Comparison of ENCODE assay signal across 8 cellular contexts in genomic region chr2:218659988-218660358, GRCh38. TPM values are rescaled to one million over a fixed set of nuclear protein-coding genes. Genes with fewer than 3 reads are reported as not detected.
DNase-seq lines count a peak whose midpoint lies in the region; ATAC-seq, FAIRE-seq and TF ChIP-seq lines count a peak whose summit lies in the region.

No MANE protein-coding gene starts in this region.

- H3K9me3 ChIP-seq in SU-DHL-6 (ENCODE audit: insufficient read depth, low read length) (no peaks in the 10 kb centered on the region), sigmoid colon (no peaks in the 10 kb centered on the region)

- TF ChIP-seq CTCF in GM12875 (IDR thresholded peaks at IDR 0.05; ENCODE audit: borderline replicate concordance, insufficient read depth, low read depth, low read length) (no peak), SU-DHL-6 (IDR thresholded peaks at IDR 0.05; ENCODE audit: insufficient read depth, low read length, poor library complexity, severe bottlenecking) (no peak), fibroblast of the aortic adventitia (IDR thresholded peaks at IDR 0.05; ENCODE audit: insufficient read depth, low read length) (no peak), sigmoid colon (IDR thresholded peaks at IDR 0.05) (no peak)

- TF ChIP-seq POLR2A in sigmoid colon (IDR thresholded peaks at IDR 0.05) (no peak), H54 (IDR thresholded peaks at IDR 0.05; ENCODE audit: low read depth, low read length) (no peak)

- intact Hi-C loops in sigmoid colon (cut with DNase I) = loop anchor here (10.0 kb wide), 1 partner anchor 255 kb away; no protein-coding TSS in a partner anchor

- H4K20me1 ChIP-seq in SU-DHL-6 (ENCODE audit: low read depth, low read length) = no peaks in the 10 kb centered on the region

- peak overlapping the region; percentile 82 for H3K4me2 ChIP-seq in SU-DHL-6 (ENCODE audit: low read depth, low read length, poor library complexity, severe bottlenecking)

- peak overlapping the region; percentile 87 for H2AFZ ChIP-seq in SU-DHL-6 (ENCODE audit: low read depth, low read length, severe bottlenecking)

- H3K36me3 ChIP-seq in SU-DHL-6 (ENCODE audit: low read length) (peaks cover 4% of the 10 kb centered on the region; the same call in 1 of the 2 replicates), sigmoid colon (peaks cover 19 to 54% (median 42%) of the 10 kb centered on the region in 4 donors)

- no peak for DNase-seq in fibroblast of the aortic adventitia (ENCODE audit: low read depth)
- no peak for DNase-seq in sigmoid colon
- no peak for DNase-seq in SK-N-DZ (ENCODE audit: low spot score)
- DNase-seq in activated CD8-positive, alpha-beta memory T cell treated with anti-CD3 and anti-CD28 coated beads for 24 hours = no peak
- no peak for DNase-seq in H54 (ENCODE audit: insufficient read length, low spot score)

- no peak for TF ChIP-seq EP300 in sigmoid colon (IDR thresholded peaks at IDR 0.05)

- H3K4me1 ChIP-seq in sigmoid colon = peaks cover 0 to 22% (median 20%) of the 10 kb centered on the region in 4 donors

- H3K9ac ChIP-seq in SU-DHL-6 (ENCODE audit: low read length) = peak overlapping the region; percentile 95

- no peak for ATAC-seq in GM21529 (IDR thresholded peaks at IDR 0.05; ENCODE audit: unreplicated experiment)

- H3F3A ChIP-seq in SU-DHL-6 (ENCODE audit: insufficient read depth) = no peaks in the 10 kb centered on the region

- H3K27me3 ChIP-seq in SU-DHL-6 (ENCODE audit: low read length) = no peaks in the 10 kb centered on the region
- H3K27me3 ChIP-seq in sigmoid colon = no peaks in the 10 kb centered on the region

- no peak overlapping the region for H3K27ac ChIP-seq in SU-DHL-6 (ENCODE audit: low read depth, low read length)
- H3K27ac ChIP-seq in sigmoid colon = peak overlapping the region; percentile 79 to 81 (median 80)

- FAIRE-seq in H54 (lab: Jason Lieb, UNC) = no peak

- H3K4me3 ChIP-seq in GM12875 (ENCODE audit: low read depth, low read length) (peak overlapping the region; percentile 77), SU-DHL-6 (ENCODE audit: insufficient read depth, low read length, poor library complexity, severe bottlenecking) (peak overlapping the region; percentile 77), fibroblast of the aortic adventitia (ENCODE audit: low read depth, low read length) (peak overlapping the region; percentile 93), sigmoid colon (peak overlapping the region; percentile 78 to 92 (median 84))

- WGBS in sigmoid colon, 2 donors = 14 to 17% methylated on average over 8 of the region's 8 CpGs

- no peaks in the 10 kb centered on the region for H3K9me2 ChIP-seq in SU-DHL-6 (replicated peaks; ENCODE audit: insufficient read depth, low read length)

- H3K79me2 ChIP-seq in SU-DHL-6 (ENCODE audit: insufficient read depth, low read length) = peaks cover 47% of the 10 kb centered on the region

RNA-seq across cellular contexts. Expression of gene BCS1L, which starts 0.5 kb away (rescaled TPM):
- 33.3 and 45.3 TPM in 2 replicates for total RNA-seq in fibroblast of the aortic adventitia (ENCODE audit: low replicate concordance)
- total RNA-seq in sigmoid colon = 10 to 100 TPM; 20.7 to 42.5 (median 25.2) TPM
- polyA plus RNA-seq in sigmoid colon = 10 to 100 TPM; 13.4 to 27.8 (median 20.4) TPM
- 61.0 and 63.3 TPM in 2 replicates for polyA plus RNA-seq in SK-N-DZ (2014; cell fraction: cytosol; rRNA removed)
- polyA plus RNA-seq in SK-N-DZ (2014; cell fraction: nucleus; rRNA removed) = 159 and 177 TPM in 2 replicates

RNA-seq across cellular contexts. Expression of gene ZNF142, which starts 0.6 kb away (rescaled TPM):
- total RNA-seq in fibroblast of the aortic adventitia (ENCODE audit: low replicate concordance) (4.5 and 17.8 TPM in 2 replicates), sigmoid colon (10 to 100 TPM; 14.6 to 24.4 (median 19.5) TPM)
- polyA plus RNA-seq in sigmoid colon = 10 to 100 TPM in 1 of 3 donors, 1 to 10 TPM in 2; 1.6 to 10.2 (median 4.8) TPM
- 7.6 and 12.7 TPM in 2 replicates for polyA plus RNA-seq in SK-N-DZ (2014; cell fraction: cytosol; rRNA removed)
- polyA plus RNA-seq in SK-N-DZ (2014; cell fraction: nucleus; rRNA removed) = 8.9 and 24.1 TPM in 2 replicates

RNA-seq across cellular contexts. Expression of gene RNF25, which starts 11.8 kb away (rescaled TPM):
- total RNA-seq in fibroblast of the aortic adventitia (ENCODE audit: low replicate concordance) = 6.5 and 26.2 TPM in 2 replicates
- total RNA-seq in sigmoid colon = 10 to 100 TPM in 3 of 4 donors, 1 to 10 TPM in 1; 6.4 to 24.7 (median 21.9) TPM
- polyA plus RNA-seq in sigmoid colon = 10 to 100 TPM; 11.6 to 19.2 (median 14.3) TPM
- polyA plus RNA-seq in SK-N-DZ (2014; cell fraction: cytosol; rRNA removed) = 32.8 and 33.5 TPM in 2 replicates
- polyA plus RNA-seq in SK-N-DZ (2014; cell fraction: nucleus; rRNA removed) = 41.0 and 68.9 TPM in 2 replicates

RNA-seq across cellular contexts. Expression of gene STK36, which starts 11.9 kb away (rescaled TPM):
- total RNA-seq in fibroblast of the aortic adventitia (ENCODE audit: low replicate concordance) = 31.0 and 65.6 TPM in 2 replicates
- total RNA-seq in sigmoid colon = 10 to 100 TPM; 13.6 to 79.5 (median 27.0) TPM
- 10 to 100 TPM in 1 of 3 donors, 1 to 10 TPM in 2; 3.9 to 15.8 (median 4.2) TPM for polyA plus RNA-seq in sigmoid colon
- polyA plus RNA-seq in SK-N-DZ (2014; cell fraction: cytosol; rRNA removed) = 16.0 and 22.0 TPM in 2 replicates
- 268 and 336 TPM in 2 replicates for polyA plus RNA-seq in SK-N-DZ (2014; cell fraction: nucleus; rRNA removed)

RNA-seq across cellular contexts. Expression of gene TTLL4, which starts 50.7 kb away (rescaled TPM):
- 12.4 and 14.2 TPM in 2 replicates for total RNA-seq in fibroblast of the aortic adventitia (ENCODE audit: low replicate concordance)
- 10 to 100 TPM; 11.4 to 16.0 (median 12.5) TPM for total RNA-seq in sigmoid colon
- 10 to 100 TPM in 1 of 3 donors, 1 to 10 TPM in 2; 6.0 to 15.1 (median 6.0) TPM for polyA plus RNA-seq in sigmoid colon
- polyA plus RNA-seq in SK-N-DZ (2014; cell fraction: cytosol; rRNA removed) = 24.8 and 25.9 TPM in 2 replicates
- 85.3 and 102 TPM in 2 replicates for polyA plus RNA-seq in SK-N-DZ (2014; cell fraction: nucleus; rRNA removed)
